ENCODE assay signal across 8 cellular contexts in the genomic region with DNA sequence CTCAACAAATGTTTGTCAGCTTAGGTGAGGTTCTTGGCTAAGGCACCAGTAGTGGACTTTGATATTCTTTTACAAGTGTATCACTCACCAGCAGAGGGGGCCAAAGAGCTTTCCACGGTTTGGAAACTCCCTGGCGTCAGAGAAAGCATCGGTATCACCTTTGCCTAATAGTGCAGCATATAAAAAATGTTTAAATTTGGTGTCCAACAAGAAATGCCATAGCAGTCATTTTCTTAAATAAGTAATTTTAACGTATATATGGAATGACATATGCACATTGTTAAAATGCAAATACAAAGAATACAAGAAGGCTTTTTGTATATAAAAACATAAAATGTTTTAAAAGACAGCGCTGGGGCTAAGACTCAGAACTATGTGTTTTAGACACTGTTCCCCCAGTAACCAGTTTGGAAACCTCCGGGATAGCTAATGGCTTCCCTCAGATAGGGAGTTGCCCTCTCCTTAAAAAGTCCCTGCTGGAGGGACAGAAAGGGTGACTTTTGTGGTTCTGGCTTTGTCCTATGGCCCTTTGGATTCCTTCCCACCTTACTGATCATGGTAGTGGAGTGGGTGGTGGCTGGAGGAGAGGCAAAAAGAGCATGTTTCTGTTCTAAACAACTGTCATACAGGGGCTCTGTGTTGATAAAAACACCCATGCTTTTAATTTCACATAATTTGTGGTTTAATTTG.
DNase-seq lines count a peak whose midpoint lies in the region; ATAC-seq, FAIRE-seq and TF ChIP-seq lines count a peak whose summit lies in the region.

No MANE protein-coding gene starts in this region.

- CTCF ChIA-PET in activated CD4-positive, alpha-beta T cell treated with anti-CD3 and anti-CD28 coated beads for 36 hours (lab: Charles Lee): interaction anchor here (0.6 to 3.3 kb wide), 53 partner anchors 9 to 1549 kb away, joined by 3 to 28 read pairs (median 4); no protein-coding TSS in a partner anchor

- ATAC-seq in HG03159 (IDR thresholded peaks at IDR 0.05; ENCODE audit: unreplicated experiment): peak; percentile 67
- peak; percentile 36 for ATAC-seq in activated CD4-positive, alpha-beta T cell treated with anti-CD3 and anti-CD28 coated beads for 36 hours

- WGBS in liver: 18% methylated on average over 6 of the region's 6 CpGs

- peaks cover 2% of the 10 kb centered on the region for H3K27me3 Mint-ChIP-seq in activated CD4-positive, alpha-beta T cell treated with anti-CD3 and anti-CD28 coated beads for 36 hours

- no peaks in the 10 kb centered on the region for H3K36me3 ChIP-seq in liver (ENCODE audit: control insufficient read depth in 4 of 4, insufficient read depth in 3 of 4, low read depth in 1 of 4, low read length in 3 of 4)

- TF ChIP-seq RAD21 in liver (IDR thresholded peaks at IDR 0.05): peak; percentile 90 to 91

- peak; percentile 74 for FAIRE-seq in colon (lab: Jason Lieb, UNC)

- POLR2A ChIA-PET in activated CD4-positive, alpha-beta T cell treated with anti-CD3 and anti-CD28 coated beads for 36 hours (lab: Charles Lee): interaction anchor here (1.0 kb wide), 1 partner anchor 1162 kb away, joined by 3 read pairs; no protein-coding TSS in a partner anchor

- H3K4me3 Mint-ChIP-seq in activated CD4-positive, alpha-beta T cell treated with anti-CD3 and anti-CD28 coated beads for 36 hours: peak overlapping the region; percentile 56

- H3K27me3 ChIP-seq in liver (ENCODE audit: control insufficient read depth in 4 of 4, insufficient read depth in 4 of 4, low read length in 3 of 4): no peaks in the 10 kb centered on the region

- H3K4me1 Mint-ChIP-seq in activated CD4-positive, alpha-beta T cell treated with anti-CD3 and anti-CD28 coated beads for 36 hours: peaks cover 40% of the 10 kb centered on the region

- no peaks in the 10 kb centered on the region for H3K9me3 Mint-ChIP-seq in activated CD4-positive, alpha-beta T cell treated with anti-CD3 and anti-CD28 coated beads for 36 hours (ENCODE audit: low read depth)

- DNase-seq in activated gamma-delta T cell treated with Interleukin-2 at 50 U/mL for 16 hours (peak; percentile 87), activated gamma-delta T cell (lab: John Stamatoyannopoulos, UW) (no peak), NCI-H460 (ENCODE audit: extremely low read depth, low read depth) (peak; percentile 84)
- peak; percentile 91 for DNase-seq in activated CD4-positive, alpha-beta T cell treated with anti-CD3 and anti-CD28 coated beads for 36 hours
- peak; percentile 77 for DNase-seq in stimulated activated CD4-positive, alpha-beta T cell treated with anti-CD3 and anti-CD28 coated beads, Interleukin-4, amount 100 ng/mL, for 4 hours

- H3K9me3 ChIP-seq in liver (ENCODE audit: control insufficient read depth in 4 of 4, low read length in 3 of 4): no peaks in the 10 kb centered on the region

- peak; percentile 84 for TF ChIP-seq CTCF in liver (IDR thresholded peaks at IDR 0.05; ENCODE audit: low read depth, low read length, missing input control)

- no peaks in the 10 kb centered on the region for H3K36me3 Mint-ChIP-seq in activated CD4-positive, alpha-beta T cell treated with anti-CD3 and anti-CD28 coated beads for 36 hours (ENCODE audit: low read depth)

- intact Hi-C loops in activated CD4-positive, alpha-beta T cell treated with anti-CD3 and anti-CD28 coated beads for 36 hours (cut with DNase I, micrococcal nuclease): loop anchor here (1.0 to 5.0 kb wide), 6 partner anchors 84 to 1164 kb away; a partner anchor contains a TSS

- H3K27ac Mint-ChIP-seq in activated CD4-positive, alpha-beta T cell treated with anti-CD3 and anti-CD28 coated beads for 36 hours: peak overlapping the region; percentile 62

- peak overlapping the region; percentile 41 to 49 for H3K27ac ChIP-seq in liver (ENCODE audit: low read depth in 1 of 2, low read length in 2 of 2)

- peaks cover 2 to 10% (median 8%) of the 10 kb centered on the region in 4 donors for H3K4me1 ChIP-seq in liver (ENCODE audit: control insufficient read depth in 4 of 4, insufficient read depth in 4 of 4, low read length in 3 of 4)

- no peak overlapping the region for H3K4me3 ChIP-seq in liver (ENCODE audit: low read depth in 1 of 3, low read length in 3 of 3)

- peak overlapping the region in 1 of 2 donors; percentile 68 for H3K9ac ChIP-seq in liver (ENCODE audit: low read depth in 1 of 2, low read length in 2 of 2)

TF ChIP-seq in liver, 16 proteins besides CTCF, POLR2A, EP300 and RAD21:
- peak; percentile 81 to 87 for TF ChIP-seq HNF4A (conservative IDR thresholded peaks at IDR 0.05)
- TF ChIP-seq, protein P1, sequence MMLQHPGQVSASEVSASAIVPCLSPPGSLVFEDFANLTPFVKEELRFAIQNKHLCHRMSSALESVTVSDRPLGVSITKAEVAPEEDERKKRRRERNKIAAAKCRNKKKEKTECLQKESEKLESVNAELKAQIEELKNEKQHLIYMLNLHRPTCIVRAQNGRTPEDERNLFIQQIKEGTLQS (IDR thresholded peaks at IDR 0.05): peak; percentile 6
- TF ChIP-seq JUND (IDR thresholded peaks at IDR 0.05): no peak
- no peak for TF ChIP-seq EGR1 (IDR thresholded peaks at IDR 0.05; ENCODE audit: low read depth in 2 of 2)
- peak; percentile 47 for TF ChIP-seq SP1 (IDR thresholded peaks at IDR 0.05)
- TF ChIP-seq HNF4G (IDR thresholded peaks at IDR 0.05): peak; percentile 66
- peak; percentile 16 for TF ChIP-seq YY1 (IDR thresholded peaks at IDR 0.05)
